In genomic region chr20:58583141-58583540, GRCh38 we compare ENCODE assay signal across 1 cellular context.
TF ChIP-seq lines count a peak whose summit lies in the region.

No MANE protein-coding gene starts in this region.

TF ChIP-seq in HepG2, 621 proteins besides CTCF, POLR2A, EP300 and RAD21 (continued from another document):
- no peak for TF ChIP-seq ZNF609 (CRISPR knock-in tag; IDR thresholded peaks at IDR 0.05; ENCODE audit: borderline replicate concordance)
- TF ChIP-seq, protein P1, sequence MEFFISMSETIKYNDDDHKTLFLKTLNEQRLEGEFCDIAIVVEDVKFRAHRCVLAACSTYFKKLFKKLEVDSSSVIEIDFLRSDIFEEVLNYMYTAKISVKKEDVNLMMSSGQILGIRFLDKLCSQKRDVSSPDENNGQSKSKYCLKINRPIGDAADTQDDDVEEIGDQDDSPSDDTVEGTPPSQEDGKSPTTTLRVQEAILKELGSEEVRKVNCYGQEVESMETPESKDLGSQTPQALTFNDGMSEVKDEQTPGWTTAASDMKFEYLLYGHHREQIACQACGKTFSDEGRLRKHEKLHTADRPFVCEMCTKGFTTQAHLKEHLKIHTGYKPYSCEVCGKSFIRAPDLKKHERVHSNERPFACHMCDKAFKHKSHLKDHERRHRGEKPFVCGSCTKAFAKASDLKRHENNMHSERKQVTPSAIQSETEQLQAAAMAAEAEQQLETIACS (CRISPR knock-in tag; IDR thresholded peaks at IDR 0.05), result no peak
- TF ChIP-seq CBX5 (CRISPR knock-in tag; IDR thresholded peaks at IDR 0.05; ENCODE audit: borderline replicate concordance), result no peak
- no peak for TF ChIP-seq ZNF720 (CRISPR knock-in tag; IDR thresholded peaks at IDR 0.05)
- TF ChIP-seq HIC2 (CRISPR knock-in tag; IDR thresholded peaks at IDR 0.05; ENCODE audit: low read depth), result no peak
- no peak for TF ChIP-seq ONECUT2 (CRISPR knock-in tag; IDR thresholded peaks at IDR 0.05)
- TF ChIP-seq, protein P2, sequence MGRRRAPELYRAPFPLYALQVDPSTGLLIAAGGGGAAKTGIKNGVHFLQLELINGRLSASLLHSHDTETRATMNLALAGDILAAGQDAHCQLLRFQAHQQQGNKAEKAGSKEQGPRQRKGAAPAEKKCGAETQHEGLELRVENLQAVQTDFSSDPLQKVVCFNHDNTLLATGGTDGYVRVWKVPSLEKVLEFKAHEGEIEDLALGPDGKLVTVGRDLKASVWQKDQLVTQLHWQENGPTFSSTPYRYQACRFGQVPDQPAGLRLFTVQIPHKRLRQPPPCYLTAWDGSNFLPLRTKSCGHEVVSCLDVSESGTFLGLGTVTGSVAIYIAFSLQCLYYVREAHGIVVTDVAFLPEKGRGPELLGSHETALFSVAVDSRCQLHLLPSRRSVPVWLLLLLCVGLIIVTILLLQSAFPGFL (CRISPR knock-in tag; IDR thresholded peaks at IDR 0.05), result no peak
- no peak for TF ChIP-seq ZNF382 (CRISPR knock-in tag; IDR thresholded peaks at IDR 0.05; ENCODE audit: borderline replicate concordance)
- no peak for TF ChIP-seq ZNF496 (CRISPR knock-in tag; IDR thresholded peaks at IDR 0.05; ENCODE audit: insufficient replicate concordance)
- TF ChIP-seq TAF1 (CRISPR knock-in tag; IDR thresholded peaks at IDR 0.05), result no peak
- no peak for TF ChIP-seq ELF4 (CRISPR knock-in tag; IDR thresholded peaks at IDR 0.05; ENCODE audit: borderline replicate concordance)
- TF ChIP-seq RFXANK (CRISPR knock-in tag; IDR thresholded peaks at IDR 0.05), result no peak
- no peak for TF ChIP-seq HOXD1 (CRISPR knock-in tag; IDR thresholded peaks at IDR 0.05)
- no peak for TF ChIP-seq ZNF207 (IDR thresholded peaks at IDR 0.05; ENCODE audit: borderline replicate concordance)
- no peak for TF ChIP-seq ZNF503 (CRISPR knock-in tag; IDR thresholded peaks at IDR 0.05)
- no peak for TF ChIP-seq HNRNPL (IDR thresholded peaks at IDR 0.05; ENCODE audit: low read depth, low read length)
- TF ChIP-seq ZC3H13 (CRISPR knock-in tag; IDR thresholded peaks at IDR 0.05), result no peak
- TF ChIP-seq HNF1A (IDR thresholded peaks at IDR 0.05; ENCODE audit: low read depth), result no peak
- TF ChIP-seq HNF1A (CRISPR knock-in tag; IDR thresholded peaks at IDR 0.05; ENCODE audit: borderline replicate concordance), result no peak
- TF ChIP-seq ZNF703 (CRISPR knock-in tag; IDR thresholded peaks at IDR 0.05; ENCODE audit: borderline replicate concordance), result no peak
